8 cellular contexts compared by ENCODE assay signal in the genomic region with DNA sequence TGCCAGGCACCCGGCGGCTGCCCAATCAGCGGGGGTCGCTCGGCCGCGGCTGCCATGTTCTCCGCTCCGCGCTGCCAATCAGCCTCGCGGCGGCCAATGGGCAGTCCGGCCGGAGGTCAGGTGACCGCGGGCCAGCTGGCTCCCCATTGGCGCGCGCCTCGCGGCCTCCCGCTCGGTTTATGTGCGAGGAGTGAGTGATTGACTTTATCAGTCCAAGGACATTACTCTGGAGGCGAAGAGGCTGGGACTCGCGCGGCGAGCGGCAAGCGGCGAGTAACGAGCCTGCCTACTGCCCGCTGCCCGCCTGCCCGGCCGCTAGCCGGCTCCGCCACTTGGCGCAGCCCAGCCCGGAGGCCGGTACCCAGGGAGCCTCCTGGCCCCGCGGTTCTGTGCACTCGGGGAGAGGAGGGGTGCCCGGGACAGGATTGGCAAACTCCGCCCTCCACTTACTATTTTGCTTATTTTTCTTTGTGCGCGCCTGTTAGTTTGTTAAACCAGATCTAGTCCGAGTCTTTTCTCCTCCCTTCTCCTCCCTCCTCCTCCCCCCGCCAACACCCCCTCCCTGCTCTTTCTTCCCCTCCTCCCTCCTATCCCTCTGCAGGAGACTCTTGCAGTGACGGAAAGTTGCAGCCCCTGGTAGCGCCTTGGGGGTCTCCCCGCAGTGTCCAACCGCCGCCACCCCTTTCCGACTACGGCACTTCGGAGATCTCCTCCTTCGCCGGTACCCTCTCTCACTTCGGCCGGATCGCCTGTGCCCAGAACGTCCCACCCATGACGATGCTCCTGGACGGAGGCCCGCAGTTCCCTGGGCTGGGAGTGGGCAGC. TPM values are rescaled to one million over a fixed set of nuclear protein-coding genes. Genes with fewer than 3 reads are reported as not detected.
DNase-seq lines count a peak whose midpoint lies in the region; ATAC-seq, FAIRE-seq and TF ChIP-seq lines count a peak whose summit lies in the region.

A gene (plus strand): TSS at position 207 of the 825 bp plus-strand sequence. CDS start 565 bp downstream, at position 772.

- intact Hi-C loops in kidney (cut with DNase I), result no loop called here

- TF ChIP-seq CTCF in bronchial epithelial cell (IDR thresholded peaks at IDR 0.05; ENCODE audit: insufficient read depth, low read length, severe bottlenecking) (no peak), kidney (IDR thresholded peaks at IDR 0.05; ENCODE audit: borderline replicate concordance, extremely low read depth, insufficient read depth) (no peak)

- H3K4me1 ChIP-seq in kidney (ENCODE audit: control insufficient read depth in 1 of 2, insufficient read depth in 1 of 2, low read depth in 1 of 2, low read length in 2 of 2), result peaks cover 0 to 5% of the 10 kb centered on the region in 2 donors
- no peaks in the 10 kb centered on the region for H3K4me1 ChIP-seq in small intestine (ENCODE audit: control insufficient read depth in 2 of 2, insufficient read depth in 1 of 2, low read depth in 1 of 2, low read length in 1 of 2)

- no peak for ATAC-seq in GM19395 (IDR thresholded peaks at IDR 0.05; ENCODE audit: unreplicated experiment)

- H3K4me3 ChIP-seq in bronchial epithelial cell (ENCODE audit: low read depth, low read length) (peak within 1 kb of the TSS; percentile 26), kidney (ENCODE audit: low read length in 2 of 2) (peak within 1 kb of the TSS; percentile 3 to 56), small intestine (ENCODE audit: low read depth in 1 of 2, low read length in 2 of 2) (peak within 1 kb of the TSS in 1 of 2 donors; percentile 24)

- no peak for FAIRE-seq in bronchial epithelial cell (lab: Jason Lieb, UNC)
- FAIRE-seq in kidney (lab: Jason Lieb, UNC), result no peak
- no peak for FAIRE-seq in small intestine (lab: Jason Lieb, UNC)

- H3K36me3 ChIP-seq in bronchial epithelial cell (ENCODE audit: control insufficient read depth, insufficient read depth, low read length) (no peaks in the 10 kb centered on the region), kidney (ENCODE audit: control insufficient read depth in 1 of 2, insufficient read depth in 2 of 2, low read length in 2 of 2) (no peaks in the 10 kb centered on the region), small intestine (ENCODE audit: control insufficient read depth in 2 of 2, insufficient read depth in 2 of 2, low read length in 2 of 2) (no peaks in the 10 kb centered on the region)

- WGBS in small intestine, 3 donors, result 4 to 35% (median 11%) methylated on average over 33 to 69 of the region's 69 CpGs

- DNase-seq in AG08396 (ENCODE audit: low spot score) (peak; percentile 70), NCI-H1092 (lab: John Stamatoyannopoulos, UW) (peak; percentile 25), bronchial epithelial cell (ENCODE audit: low read depth) (peak; percentile 4), kidney (peak; percentile 77), small intestine (peak; percentile 28), NCI-H2029 treated with DMSO at 0.1 percent for 48 hours (lab: John Stamatoyannopoulos, UW) (no peak), HT-29 (ENCODE audit: low spot score) (no peak)

- H3K9me3 ChIP-seq in kidney (ENCODE audit: control insufficient read depth in 1 of 2, low read length in 2 of 2), result no peaks in the 10 kb centered on the region
- H3K9me3 ChIP-seq in small intestine (ENCODE audit: control insufficient read depth, low read depth), result no peaks in the 10 kb centered on the region

- H3K27ac ChIP-seq in kidney (ENCODE audit: low read depth in 2 of 2, low read length in 2 of 2), result no peak within 1 kb of the TSS
- no peak within 1 kb of the TSS for H3K27ac ChIP-seq in small intestine (ENCODE audit: low read depth in 1 of 2, low read length in 1 of 2)

- peak within 1 kb of the TSS in 1 of 2 donors; percentile 7 for H3K9ac ChIP-seq in kidney (ENCODE audit: low read length in 2 of 2)

- H3K27me3 ChIP-seq in bronchial epithelial cell (ENCODE audit: control insufficient read depth, insufficient read depth, low read length), result peaks cover 36% of the 10 kb centered on the region
- peaks cover 5 to 24% of the 10 kb centered on the region in 2 donors for H3K27me3 ChIP-seq in small intestine (ENCODE audit: control insufficient read depth in 2 of 2, insufficient read depth in 2 of 2, low read length in 2 of 2)

RNA-seq across cellular contexts. Expression of the gene that starts here (rescaled TPM):
- total RNA-seq in bronchial epithelial cell (not detected in 2 replicates), kidney (not detected)
- polyA plus RNA-seq in kidney (ENCODE audit: insufficient read depth, low read depth, low replicate concordance) (not detected), small intestine (not detected)
- total RNA-seq in HT-29 (2014; rRNA removed; shearing (Covaris generic)), result not detected in 2 replicates

Comparison
In these comparisons a context has a peak if more than half of its experiments do, and no peak if none do; other contexts are left out.
1. Peak in DNase-seq and H3K4me3 ChIP-seq in bronchial epithelial cell; RNA of the gene not detected or under 1 TPM.
2. Peak in DNase-seq and H3K4me3 ChIP-seq in kidney; RNA of the gene not detected or under 1 TPM.
3. Peak in DNase-seq in small intestine; RNA of the gene not detected or under 1 TPM.
4. DNase-seq: peak in AG08396 (single experiment) and NCI-H1092 (single experiment); none in NCI-H2029 treated with DMSO at 0.1 percent for 48 hours (single experiment) and HT-29 (single experiment).